Comparison of ENCODE assay signal across 8 cellular contexts in the genomic region with DNA sequence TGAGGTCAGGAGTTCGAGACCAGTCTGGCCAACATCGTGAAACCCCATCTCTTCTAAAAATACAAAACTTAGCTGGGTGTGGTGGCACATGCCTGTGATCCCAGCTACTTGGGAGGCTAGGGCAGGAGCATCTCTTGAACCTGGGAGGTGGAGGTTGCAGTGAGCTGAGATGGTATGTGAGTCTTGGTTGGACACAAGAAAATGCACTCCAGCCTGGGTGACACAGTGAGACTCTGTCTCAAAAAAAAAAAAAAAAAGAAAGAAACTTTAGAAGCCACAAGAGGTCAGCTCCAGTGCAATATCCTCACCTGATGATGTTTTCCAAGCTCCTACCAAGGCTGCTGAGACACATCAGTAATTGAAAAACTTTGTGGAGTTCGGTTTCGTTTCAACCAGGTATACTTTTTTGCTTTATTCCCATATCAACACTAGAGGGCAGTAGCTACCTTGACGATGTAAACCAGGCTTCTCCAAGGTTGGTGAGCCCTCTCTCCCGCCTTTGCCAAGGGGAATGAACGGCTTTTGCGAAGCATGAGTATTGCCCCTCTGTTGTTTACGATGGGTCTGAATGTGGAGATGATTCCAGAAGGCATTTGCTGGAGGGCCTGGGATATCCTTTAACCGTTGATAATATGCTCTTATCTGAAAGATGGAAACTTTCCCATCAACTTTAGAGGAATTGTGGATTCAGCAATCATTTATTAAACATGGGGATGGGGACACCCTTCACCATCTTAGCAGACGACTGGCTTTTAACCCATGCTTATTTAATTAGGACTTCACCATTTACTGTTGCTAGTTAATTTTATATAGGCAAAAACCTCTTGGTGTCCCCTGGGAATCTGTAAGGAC.
A peak's percentile ranks its signal among the peaks of the same experiment; 100 is the strongest.
DNase-seq lines count a peak whose midpoint lies in the region; ATAC-seq and TF ChIP-seq lines count a peak whose summit lies in the region.

No MANE protein-coding gene starts in this region.

- TF ChIP-seq CTCF in C4-2B (conservative IDR thresholded peaks at IDR 0.05) (peak; percentile 85), GM13977 (IDR thresholded peaks at IDR 0.05; ENCODE audit: extremely low read depth, insufficient read depth, missing control alignments) (peak; percentile 74), MM.1S (IDR thresholded peaks at IDR 0.05; ENCODE audit: low read length) (peak; percentile 71), choroid plexus epithelial cell (conservative IDR thresholded peaks at IDR 0.05; ENCODE audit: low read depth, low read length) (peak; percentile 74), upper lobe of right lung (IDR thresholded peaks at IDR 0.05) (peak; percentile 80)

- H3K4me1 ChIP-seq in MM.1S (ENCODE audit: low read length): no peaks in the 10 kb centered on the region
- peaks cover 6% of the 10 kb centered on the region for H3K4me1 ChIP-seq in upper lobe of right lung

- H3K27me3 ChIP-seq in MM.1S (replicated peaks; ENCODE audit: insufficient read depth, low read length) (no peaks in the 10 kb centered on the region), upper lobe of right lung (peaks cover 20% of the 10 kb centered on the region)

- H3K79me2 ChIP-seq in MM.1S (ENCODE audit: low read length): no peaks in the 10 kb centered on the region

- H2AFZ ChIP-seq in MM.1S (ENCODE audit: low read length): peak overlapping the region; percentile 34; the same call in 1 of the 2 replicates

- DNase-seq in GM13977 (ENCODE audit: low spot score) (peak; percentile 72), MM.1S (peak; percentile 73), RKO (ENCODE audit: low spot score) (peak; percentile 74), choroid plexus epithelial cell (ENCODE audit: low read depth) (peak; percentile 68), left kidney (ENCODE audit: low read depth, low spot score) (peak; percentile 91), upper lobe of right lung (no peak)

- no peak overlapping the region for H3K4me3 ChIP-seq in MM.1S (ENCODE audit: low read length)
- H3K4me3 ChIP-seq in choroid plexus epithelial cell (ENCODE audit: low read depth, low read length): no peak overlapping the region
- no peak overlapping the region for H3K4me3 ChIP-seq in upper lobe of right lung

- H3K9me2 ChIP-seq in MM.1S (replicated peaks; ENCODE audit: insufficient read depth, low read length): no peaks in the 10 kb centered on the region

- H3K36me3 ChIP-seq in MM.1S (replicated peaks; ENCODE audit: insufficient read depth, low read length) (no peaks in the 10 kb centered on the region), upper lobe of right lung (no peaks in the 10 kb centered on the region)

- H4K20me1 ChIP-seq in MM.1S (ENCODE audit: insufficient read depth, low read length): no peaks in the 10 kb centered on the region

- H3K4me2 ChIP-seq in MM.1S (ENCODE audit: low read depth, low read length): peak overlapping the region; percentile 5; the same call in 1 of the 2 replicates

- ATAC-seq in upper lobe of right lung (peak; percentile 94), HG03439 (IDR thresholded peaks at IDR 0.05; ENCODE audit: unreplicated experiment) (no peak)

- no peak overlapping the region for H3K9ac ChIP-seq in MM.1S (ENCODE audit: low read length)

- H3F3A ChIP-seq in MM.1S (ENCODE audit: insufficient read depth, low read length): no peaks in the 10 kb centered on the region

- no peaks in the 10 kb centered on the region for H3K9me3 ChIP-seq in MM.1S (replicated peaks; ENCODE audit: insufficient read depth, low read length)
- H3K9me3 ChIP-seq in upper lobe of right lung: no peaks in the 10 kb centered on the region

- intact Hi-C loops in upper lobe of right lung (cut with DNase I): loop anchor here (10.0 kb wide), 1 partner anchor 782 kb away; no protein-coding TSS in a partner anchor

- H3K27ac ChIP-seq in C4-2B (no peak overlapping the region), MM.1S (ENCODE audit: low read length) (no peak overlapping the region), upper lobe of right lung (no peak overlapping the region)

- in situ Hi-C loops in GM13977 (cut with MboI; ENCODE audit: low pct_unique_long_range_greater_than_20kb, low sequenced_read_pairs, unreplicated experiment): loop anchor here (10.0 kb wide), 1 partner anchor 782 kb away; no protein-coding TSS in a partner anchor
